Comparison of ENCODE assay signal across 26 cellular contexts in genomic region chr15:64513823-64514222, GRCh38. TPM values are rescaled to one million over a fixed set of nuclear protein-coding genes. Genes with fewer than 3 reads are reported as not detected.
DNase-seq lines count a peak whose midpoint lies in the region; ATAC-seq and TF ChIP-seq lines count a peak whose summit lies in the region.
"Had no signal": no experiment of that assay in that cellular context is flagged by ENCODE, and none has a peak within 500 bp of the region (broad histone marks: within the 10 kb centered on the region; RNA-seq: fewer than 3 reads in every experiment).

No MANE protein-coding gene starts in this region.

- H3K4me3 ChIP-seq in Caco-2 (ENCODE audit: low read depth, low read length): no peak overlapping the region
- H3K4me3 ChIP-seq: esophagus muscularis mucosa, lower lobe of right lung, PC-9, smooth muscle cell, testis had no signal

- no peak for DNase-seq in activated T-cell treated with anti-CD3 and anti-CD28 coated beads, Interleukin-2, amount 50 U/mL, for 72 hours
- DNase-seq in activated T-cell treated with anti-CD3 and anti-CD28 coated beads, Interleukin-2, amount 50 U/mL, for 1 hour: no peak
- DNase-seq in Caco-2: no peak
- no peak for DNase-seq in activated naive CD8-positive, alpha-beta T cell treated with anti-CD3 and anti-CD28 coated beads, Interleukin-2, amount 10 ng/mL, durations not matched to agents 7 days and 5 days
- DNase-seq in mesothelial cell of epicardium (ENCODE audit: low spot score in 2 of 2, unreplicated experiment in 2 of 2): no peak
- no peak for DNase-seq in NCI-H2081 treated with DMSO at 0.1 percent for 48 hours (lab: John Stamatoyannopoulos, UW)
- DNase-seq: activated CD4-positive, CD25-positive, alpha-beta regulatory T cell treated with anti-CD3 and anti-CD28 coated beads, Interleukin-2, amount 50 U/mL, for 72 hours; amniotic stem cell; BE2C; Calu3; DND-41; effector memory CD8-positive, alpha-beta T cell; kidney; lower lobe of right lung; NCI-H1694; NCI-H2171 treated with DMSO at 0.1 percent for 48 hours; NCI-H524; NK-92 treated with Interleukin-12 subunit alpha and Interleukin-12 subunit beta, amount 100 ng/mL, for 24 hours; PC-9; SHP77; stimulated activated CD4-positive, alpha-beta T cell treated with anti-CD3 and anti-CD28 coated beads, Interleukin-2, amount 100 ng/mL, for 24 hours; testis had no signal

- intact Hi-C loops in Caco-2 (cut with micrococcal nuclease; ENCODE audit: unreplicated experiment): no loop called here

- BruUV-seq in Caco-2 (replicated peaks; lab: Mats Ljungman, UMichigan): no TSS peak

- H3K4me1 Mint-ChIP-seq in activated T-cell treated with anti-CD3 and anti-CD28 coated beads, Interleukin-2, amount 50 U/mL, for 72 hours (ENCODE audit: low read depth): peaks cover 65% of the 10 kb centered on the region
- H3K4me1 Mint-ChIP-seq in Caco-2 (ENCODE audit: low read depth, unreplicated experiment) (peaks cover 14% of the 10 kb centered on the region), mesothelial cell of epicardium (peaks cover 37% of the 10 kb centered on the region)
- peaks cover 43% of the 10 kb centered on the region for H3K4me1 Mint-ChIP-seq in activated naive CD8-positive, alpha-beta T cell treated with anti-CD3 and anti-CD28 coated beads, Interleukin-2, amount 10 ng/mL, durations not matched to agents 7 days and 5 days

- POLR2A ChIA-PET in Caco-2 (lab: Charles Lee): no interaction called here
- POLR2A ChIA-PET in activated naive CD8-positive, alpha-beta T cell treated with anti-CD3 and anti-CD28 coated beads, Interleukin-2, amount 10 ng/mL, durations not matched to agents 7 days and 5 days (lab: Charles Lee): interaction anchor here (0.7 to 1.0 kb wide), 4 partner anchors 9 to 70 kb away, joined by 3 to 5 read pairs (median 3); no protein-coding TSS in a partner anchor

- H3K4me3 Mint-ChIP-seq in activated T-cell treated with anti-CD3 and anti-CD28 coated beads, Interleukin-2, amount 50 U/mL, for 72 hours: peak overlapping the region in 1 of 2 donors; percentile 57
- H3K4me3 Mint-ChIP-seq in Caco-2 (ENCODE audit: unreplicated experiment): no peak overlapping the region
- H3K4me3 Mint-ChIP-seq in activated naive CD8-positive, alpha-beta T cell treated with anti-CD3 and anti-CD28 coated beads, Interleukin-2, amount 10 ng/mL, durations not matched to agents 7 days and 5 days: peak overlapping the region; percentile 40
- H3K4me3 Mint-ChIP-seq in mesothelial cell of epicardium: no peak overlapping the region
- H3K4me3 Mint-ChIP-seq: effector memory CD8-positive, alpha-beta T cell had no signal

- peaks cover 15% of the 10 kb centered on the region for H3K4me1 ChIP-seq in Caco-2
- H3K4me1 ChIP-seq: BE2C, lower lobe of right lung had no signal

- no peak for TF ChIP-seq CTCF in Caco-2 (IDR thresholded peaks at IDR 0.05; ENCODE audit: insufficient read depth in 1 of 2, low read depth in 1 of 2, low read length in 1 of 2, severe bottlenecking in 1 of 2, unreplicated experiment in 1 of 2)
- TF ChIP-seq CTCF in mesothelial cell of epicardium (IDR thresholded peaks at IDR 0.05; ENCODE audit: unreplicated experiment): no peak

- H3K9me3 ChIP-seq in Caco-2: no peaks in the 10 kb centered on the region
- H3K9me3 ChIP-seq: BE2C, esophagus muscularis mucosa, lower lobe of right lung, testis had no signal

- peaks cover 2 to 16% of the 10 kb centered on the region in 2 donors for H3K36me3 Mint-ChIP-seq in activated T-cell treated with anti-CD3 and anti-CD28 coated beads, Interleukin-2, amount 50 U/mL, for 72 hours (ENCODE audit: insufficient read depth in 2 of 2)
- peaks cover 5% of the 10 kb centered on the region for H3K36me3 Mint-ChIP-seq in Caco-2 (ENCODE audit: insufficient read depth, unreplicated experiment)
- peaks cover 16% of the 10 kb centered on the region for H3K36me3 Mint-ChIP-seq in activated naive CD8-positive, alpha-beta T cell treated with anti-CD3 and anti-CD28 coated beads, Interleukin-2, amount 10 ng/mL, durations not matched to agents 7 days and 5 days
- H3K36me3 Mint-ChIP-seq in mesothelial cell of epicardium: peaks cover 14% of the 10 kb centered on the region

- CTCF ChIA-PET in Caco-2 (lab: Charles Lee): interaction anchor here (1.0 kb wide), 1 partner anchor 140 kb away, joined by 3 read pairs; no protein-coding TSS in a partner anchor

- H3K27me3 ChIP-seq in Caco-2 (replicated peaks; ENCODE audit: control insufficient read depth, insufficient read depth, low read length): no peaks in the 10 kb centered on the region
- H3K27me3 ChIP-seq: BE2C, esophagus muscularis mucosa, testis had no signal

- H3K27ac Mint-ChIP-seq in activated T-cell treated with anti-CD3 and anti-CD28 coated beads, Interleukin-2, amount 50 U/mL, for 72 hours: peak overlapping the region; percentile 11
- H3K27ac Mint-ChIP-seq in Caco-2 (ENCODE audit: unreplicated experiment) (peak overlapping the region; percentile 30), mesothelial cell of epicardium (peak overlapping the region; percentile 58)
- peak overlapping the region; percentile 82 for H3K27ac Mint-ChIP-seq in activated naive CD8-positive, alpha-beta T cell treated with anti-CD3 and anti-CD28 coated beads, Interleukin-2, amount 10 ng/mL, durations not matched to agents 7 days and 5 days

- ATAC-seq in activated T-cell treated with anti-CD3 and anti-CD28 coated beads, Interleukin-2, amount 50 U/mL, for 72 hours (replicated peaks in 1 of 2): no peak
- no peak for ATAC-seq in activated naive CD8-positive, alpha-beta T cell treated with anti-CD3 and anti-CD28 coated beads, Interleukin-2, amount 10 ng/mL, durations not matched to agents 7 days and 5 days (ENCODE audit: low read depth)
- ATAC-seq in GM18517 (IDR thresholded peaks at IDR 0.05; ENCODE audit: unreplicated experiment): no peak
- ATAC-seq in HG02870 (IDR thresholded peaks at IDR 0.05; ENCODE audit: unreplicated experiment): no peak
- ATAC-seq: effector memory CD8-positive, alpha-beta T cell; lower lobe of right lung had no signal

- H3K27me3 Mint-ChIP-seq in activated T-cell treated with anti-CD3 and anti-CD28 coated beads, Interleukin-2, amount 50 U/mL, for 72 hours (ENCODE audit: low read depth): no peaks in the 10 kb centered on the region
- H3K27me3 Mint-ChIP-seq in Caco-2 (ENCODE audit: insufficient read depth, unreplicated experiment): no peaks in the 10 kb centered on the region
- H3K27me3 Mint-ChIP-seq in activated naive CD8-positive, alpha-beta T cell treated with anti-CD3 and anti-CD28 coated beads, Interleukin-2, amount 10 ng/mL, durations not matched to agents 7 days and 5 days: no peaks in the 10 kb centered on the region
- H3K27me3 Mint-ChIP-seq in mesothelial cell of epicardium (ENCODE audit: low read depth): no peaks in the 10 kb centered on the region
- H3K27me3 Mint-ChIP-seq: effector memory CD8-positive, alpha-beta T cell had no signal

- no peaks in the 10 kb centered on the region for H3K9me3 Mint-ChIP-seq in activated T-cell treated with anti-CD3 and anti-CD28 coated beads, Interleukin-2, amount 50 U/mL, for 72 hours
- H3K9me3 Mint-ChIP-seq in Caco-2 (ENCODE audit: unreplicated experiment) (no peaks in the 10 kb centered on the region), mesothelial cell of epicardium (no peaks in the 10 kb centered on the region)
- H3K9me3 Mint-ChIP-seq in activated naive CD8-positive, alpha-beta T cell treated with anti-CD3 and anti-CD28 coated beads, Interleukin-2, amount 10 ng/mL, durations not matched to agents 7 days and 5 days: no peaks in the 10 kb centered on the region
- H3K9me3 Mint-ChIP-seq: effector memory CD8-positive, alpha-beta T cell had no signal

- H3K36me3 ChIP-seq in Caco-2 (ENCODE audit: control insufficient read depth, insufficient read depth, low read length): no peaks in the 10 kb centered on the region
- H3K36me3 ChIP-seq: esophagus muscularis mucosa, lower lobe of right lung had no signal

RNA-seq across cellular contexts. Expression of gene ZNF609, which starts 53.4 kb away (rescaled TPM):
- total RNA-seq in activated T-cell treated with anti-CD3 and anti-CD28 coated beads, Interleukin-2, amount 50 U/mL, for 72 hours: 10 to 100 TPM; 43.9 to 52.6 TPM
- 30.1 and 34.0 TPM in 2 replicates for total RNA-seq in Caco-2 (2022)
- total RNA-seq in activated naive CD8-positive, alpha-beta T cell treated with anti-CD3 and anti-CD28 coated beads, Interleukin-2, amount 10 ng/mL, durations not matched to agents 7 days and 5 days: 10 to 100 TPM; 52.2 to 57.2 TPM
- total RNA-seq in mesothelial cell of epicardium: 75.4 to 77.1 TPM (median 76.0 TPM) in 3 replicates

Comparison
In these comparisons a context has a peak if more than half of its experiments do, and no peak if none do; other contexts are left out.
1. H3K27ac Mint-ChIP-seq: peak in every context shown above with its lines; median percentile 82 in activated naive CD8-positive, alpha-beta T cell treated with anti-CD3 and anti-CD28 coated beads, Interleukin-2, amount 10 ng/mL, durations not matched to agents 7 days and 5 days; 58 in mesothelial cell of epicardium; 30 in Caco-2; 11 in activated T-cell treated with anti-CD3 and anti-CD28 coated beads, Interleukin-2, amount 50 U/mL, for 72 hours.